In the genomic region with DNA sequence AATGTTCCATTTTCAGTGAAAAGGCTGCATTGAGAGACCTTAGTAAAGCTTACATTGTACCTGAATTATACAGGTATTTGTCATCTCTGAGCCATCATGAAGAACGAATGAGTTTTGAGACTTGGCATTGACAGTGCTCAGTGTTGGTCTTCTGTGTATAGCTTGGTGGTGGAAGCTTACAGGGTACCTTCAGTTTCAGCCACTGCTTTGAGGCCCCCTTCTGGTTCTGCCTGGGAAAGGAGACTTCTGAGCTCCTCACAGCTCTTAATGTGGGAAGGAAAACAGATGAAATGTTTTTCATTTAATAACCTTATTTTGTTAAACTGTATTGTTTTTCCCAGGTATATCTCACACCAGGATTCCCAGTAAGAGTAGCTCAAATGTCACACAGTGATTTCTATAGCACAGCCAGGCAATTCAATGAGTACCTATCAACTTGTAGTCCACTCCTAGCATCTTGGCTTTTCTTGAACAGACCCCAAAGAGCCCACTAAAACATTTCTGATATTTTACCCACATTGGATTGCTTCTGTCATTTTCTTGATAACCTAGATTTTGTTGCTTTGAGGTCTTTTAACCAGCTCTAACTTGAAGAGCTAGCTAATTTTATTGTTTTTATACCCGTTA, we compare ENCODE assay signal across 2 cellular contexts.
TF ChIP-seq lines count a peak whose summit lies in the region.

No MANE protein-coding gene starts in this region.

TF ChIP-seq in HCT116, 20 proteins besides CTCF, POLR2A, EP300 and RAD21 (continued from another document):
- TF ChIP-seq YY1 (IDR thresholded peaks at IDR 0.05; ENCODE audit: extremely low read depth, insufficient replicate concordance, low read depth, low read length): peak; percentile 13
- no peak for TF ChIP-seq POLR2AphosphoS5 (IDR thresholded peaks at IDR 0.05; ENCODE audit: low read depth, low read length)
- TF ChIP-seq SP1 (IDR thresholded peaks at IDR 0.05; ENCODE audit: low read depth): no peak
- TF ChIP-seq, protein P1, sequence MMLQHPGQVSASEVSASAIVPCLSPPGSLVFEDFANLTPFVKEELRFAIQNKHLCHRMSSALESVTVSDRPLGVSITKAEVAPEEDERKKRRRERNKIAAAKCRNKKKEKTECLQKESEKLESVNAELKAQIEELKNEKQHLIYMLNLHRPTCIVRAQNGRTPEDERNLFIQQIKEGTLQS (IDR thresholded peaks at IDR 0.05): no peak
- no peak for TF ChIP-seq ZNF274 (IDR thresholded peaks at IDR 0.05; ENCODE audit: low read depth, low read length)
- TF ChIP-seq, protein P2, sequence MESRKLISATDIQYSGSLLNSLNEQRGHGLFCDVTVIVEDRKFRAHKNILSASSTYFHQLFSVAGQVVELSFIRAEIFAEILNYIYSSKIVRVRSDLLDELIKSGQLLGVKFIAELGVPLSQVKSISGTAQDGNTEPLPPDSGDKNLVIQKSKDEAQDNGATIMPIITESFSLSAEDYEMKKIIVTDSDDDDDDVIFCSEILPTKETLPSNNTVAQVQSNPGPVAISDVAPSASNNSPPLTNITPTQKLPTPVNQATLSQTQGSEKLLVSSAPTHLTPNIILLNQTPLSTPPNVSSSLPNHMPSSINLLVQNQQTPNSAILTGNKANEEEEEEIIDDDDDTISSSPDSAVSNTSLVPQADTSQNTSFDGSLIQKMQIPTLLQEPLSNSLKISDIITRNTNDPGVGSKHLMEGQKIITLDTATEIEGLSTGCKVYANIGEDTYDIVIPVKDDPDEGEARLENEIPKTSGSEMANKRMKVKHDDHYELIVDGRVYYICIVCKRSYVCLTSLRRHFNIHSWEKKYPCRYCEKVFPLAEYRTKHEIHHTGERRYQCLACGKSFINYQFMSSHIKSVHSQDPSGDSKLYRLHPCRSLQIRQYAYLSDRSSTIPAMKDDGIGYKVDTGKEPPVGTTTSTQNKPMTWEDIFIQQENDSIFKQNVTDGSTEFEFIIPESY (IDR thresholded peaks at IDR 0.05; ENCODE audit: extremely low read depth, insufficient replicate concordance, low read length): no peak
- no peak for TF ChIP-seq JUND (IDR thresholded peaks at IDR 0.05)

TF ChIP-seq in WTC11, 78 proteins besides CTCF, POLR2A, EP300 and RAD21:
- TF ChIP-seq, protein P3, sequence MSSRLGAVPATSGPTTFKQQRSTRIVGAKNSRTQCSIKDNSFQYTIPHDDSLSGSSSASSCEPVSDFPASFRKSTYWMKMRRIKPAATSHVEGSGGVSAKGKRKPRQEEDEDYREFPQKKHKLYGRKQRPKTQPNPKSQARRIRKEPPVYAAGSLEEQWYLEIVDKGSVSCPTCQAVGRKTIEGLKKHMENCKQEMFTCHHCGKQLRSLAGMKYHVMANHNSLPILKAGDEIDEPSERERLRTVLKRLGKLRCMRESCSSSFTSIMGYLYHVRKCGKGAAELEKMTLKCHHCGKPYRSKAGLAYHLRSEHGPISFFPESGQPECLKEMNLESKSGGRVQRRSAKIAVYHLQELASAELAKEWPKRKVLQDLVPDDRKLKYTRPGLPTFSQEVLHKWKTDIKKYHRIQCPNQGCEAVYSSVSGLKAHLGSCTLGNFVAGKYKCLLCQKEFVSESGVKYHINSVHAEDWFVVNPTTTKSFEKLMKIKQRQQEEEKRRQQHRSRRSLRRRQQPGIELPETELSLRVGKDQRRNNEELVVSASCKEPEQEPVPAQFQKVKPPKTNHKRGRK (CRISPR knock-in tag; IDR thresholded peaks at IDR 0.05; ENCODE audit: borderline replicate concordance): no peak
- TF ChIP-seq, protein P4, sequence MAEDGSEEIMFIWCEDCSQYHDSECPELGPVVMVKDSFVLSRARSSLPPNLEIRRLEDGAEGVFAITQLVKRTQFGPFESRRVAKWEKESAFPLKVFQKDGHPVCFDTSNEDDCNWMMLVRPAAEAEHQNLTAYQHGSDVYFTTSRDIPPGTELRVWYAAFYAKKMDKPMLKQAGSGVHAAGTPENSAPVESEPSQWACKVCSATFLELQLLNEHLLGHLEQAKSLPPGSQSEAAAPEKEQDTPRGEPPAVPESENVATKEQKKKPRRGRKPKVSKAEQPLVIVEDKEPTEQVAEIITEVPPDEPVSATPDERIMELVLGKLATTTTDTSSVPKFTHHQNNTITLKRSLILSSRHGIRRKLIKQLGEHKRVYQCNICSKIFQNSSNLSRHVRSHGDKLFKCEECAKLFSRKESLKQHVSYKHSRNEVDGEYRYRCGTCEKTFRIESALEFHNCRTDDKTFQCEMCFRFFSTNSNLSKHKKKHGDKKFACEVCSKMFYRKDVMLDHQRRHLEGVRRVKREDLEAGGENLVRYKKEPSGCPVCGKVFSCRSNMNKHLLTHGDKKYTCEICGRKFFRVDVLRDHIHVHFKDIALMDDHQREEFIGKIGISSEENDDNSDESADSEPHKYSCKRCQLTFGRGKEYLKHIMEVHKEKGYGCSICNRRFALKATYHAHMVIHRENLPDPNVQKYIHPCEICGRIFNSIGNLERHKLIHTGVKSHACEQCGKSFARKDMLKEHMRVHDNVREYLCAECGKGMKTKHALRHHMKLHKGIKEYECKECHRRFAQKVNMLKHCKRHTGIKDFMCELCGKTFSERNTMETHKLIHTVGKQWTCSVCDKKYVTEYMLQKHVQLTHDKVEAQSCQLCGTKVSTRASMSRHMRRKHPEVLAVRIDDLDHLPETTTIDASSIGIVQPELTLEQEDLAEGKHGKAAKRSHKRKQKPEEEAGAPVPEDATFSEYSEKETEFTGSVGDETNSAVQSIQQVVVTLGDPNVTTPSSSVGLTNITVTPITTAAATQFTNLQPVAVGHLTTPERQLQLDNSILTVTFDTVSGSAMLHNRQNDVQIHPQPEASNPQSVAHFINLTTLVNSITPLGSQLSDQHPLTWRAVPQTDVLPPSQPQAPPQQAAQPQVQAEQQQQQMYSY (CRISPR knock-in tag; IDR thresholded peaks at IDR 0.05): no peak
- TF ChIP-seq ZBTB21 (CRISPR knock-in tag; IDR thresholded peaks at IDR 0.05; ENCODE audit: borderline replicate concordance) (no peak), JAZF1 (CRISPR knock-in tag; IDR thresholded peaks at IDR 0.05) (no peak), FOXK1 (CRISPR knock-in tag; IDR thresholded peaks at IDR 0.05) (no peak), HMGA2 (CRISPR knock-in tag; IDR thresholded peaks at IDR 0.05) (no peak), RELA (CRISPR knock-in tag; IDR thresholded peaks at IDR 0.05; ENCODE audit: borderline replicate concordance) (no peak), GRHL2 (CRISPR knock-in tag; IDR thresholded peaks at IDR 0.05; ENCODE audit: insufficient replicate concordance, severe bottlenecking) (no peak), SOX15 (CRISPR knock-in tag; IDR thresholded peaks at IDR 0.05) (no peak), ZNF317 (CRISPR knock-in tag; IDR thresholded peaks at IDR 0.05; ENCODE audit: borderline replicate concordance, low read depth) (no peak), ELF4 (CRISPR knock-in tag; IDR thresholded peaks at IDR 0.05; ENCODE audit: low read depth) (no peak), SP1 (CRISPR knock-in tag; conservative IDR thresholded peaks at IDR 0.05) (no peak), CBFB (CRISPR knock-in tag; IDR thresholded peaks at IDR 0.05; ENCODE audit: low read depth) (no peak), TCF7 (CRISPR knock-in tag; IDR thresholded peaks at IDR 0.05; ENCODE audit: low read depth) (no peak)
- TF ChIP-seq, protein P5, sequence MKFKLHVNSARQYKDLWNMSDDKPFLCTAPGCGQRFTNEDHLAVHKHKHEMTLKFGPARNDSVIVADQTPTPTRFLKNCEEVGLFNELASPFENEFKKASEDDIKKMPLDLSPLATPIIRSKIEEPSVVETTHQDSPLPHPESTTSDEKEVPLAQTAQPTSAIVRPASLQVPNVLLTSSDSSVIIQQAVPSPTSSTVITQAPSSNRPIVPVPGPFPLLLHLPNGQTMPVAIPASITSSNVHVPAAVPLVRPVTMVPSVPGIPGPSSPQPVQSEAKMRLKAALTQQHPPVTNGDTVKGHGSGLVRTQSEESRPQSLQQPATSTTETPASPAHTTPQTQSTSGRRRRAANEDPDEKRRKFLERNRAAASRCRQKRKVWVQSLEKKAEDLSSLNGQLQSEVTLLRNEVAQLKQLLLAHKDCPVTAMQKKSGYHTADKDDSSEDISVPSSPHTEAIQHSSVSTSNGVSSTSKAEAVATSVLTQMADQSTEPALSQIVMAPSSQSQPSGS (CRISPR knock-in tag; IDR thresholded peaks at IDR 0.05; ENCODE audit: borderline replicate concordance, low read depth): no peak
- TF ChIP-seq, protein P6, sequence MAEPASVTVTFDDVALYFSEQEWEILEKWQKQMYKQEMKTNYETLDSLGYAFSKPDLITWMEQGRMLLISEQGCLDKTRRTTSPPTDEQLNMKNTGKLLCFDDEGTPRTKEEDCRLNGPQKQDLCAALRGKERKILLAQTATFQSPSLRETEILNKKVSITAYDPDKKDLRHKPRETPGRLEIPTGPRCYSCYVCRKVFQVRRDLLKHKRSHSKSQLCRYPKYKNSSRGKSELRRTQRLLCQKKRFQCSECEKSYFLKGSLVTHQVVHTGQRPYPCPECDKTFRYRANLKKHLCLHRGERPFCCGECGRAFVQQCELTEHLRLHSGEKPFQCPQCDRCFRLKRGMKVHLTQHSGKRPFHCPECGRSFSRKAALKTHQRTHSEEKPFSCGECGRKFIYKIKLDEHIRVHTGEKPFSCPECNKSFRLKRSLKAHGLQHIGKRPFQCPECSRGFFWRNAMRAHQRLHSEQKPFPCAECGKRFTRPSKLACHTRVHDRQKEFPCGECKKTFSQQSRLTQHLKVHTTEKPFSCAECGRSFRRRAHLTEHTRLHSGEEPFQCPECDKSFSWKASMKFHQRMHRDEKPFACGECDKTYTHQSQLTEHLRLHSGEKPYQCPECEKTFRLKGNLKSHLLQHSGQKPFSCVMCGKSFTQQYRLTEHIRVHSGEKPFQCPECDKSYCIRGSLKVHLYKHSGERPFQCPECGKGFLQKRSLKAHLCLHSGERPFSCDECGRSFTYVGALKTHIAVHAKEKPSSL (CRISPR knock-in tag; conservative IDR thresholded peaks at IDR 0.05): no peak
- TF ChIP-seq, protein P7, sequence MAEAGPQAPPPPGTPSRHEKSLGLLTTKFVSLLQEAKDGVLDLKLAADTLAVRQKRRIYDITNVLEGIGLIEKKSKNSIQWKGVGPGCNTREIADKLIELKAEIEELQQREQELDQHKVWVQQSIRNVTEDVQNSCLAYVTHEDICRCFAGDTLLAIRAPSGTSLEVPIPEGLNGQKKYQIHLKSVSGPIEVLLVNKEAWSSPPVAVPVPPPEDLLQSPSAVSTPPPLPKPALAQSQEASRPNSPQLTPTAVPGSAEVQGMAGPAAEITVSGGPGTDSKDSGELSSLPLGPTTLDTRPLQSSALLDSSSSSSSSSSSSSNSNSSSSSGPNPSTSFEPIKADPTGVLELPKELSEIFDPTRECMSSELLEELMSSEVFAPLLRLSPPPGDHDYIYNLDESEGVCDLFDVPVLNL (CRISPR knock-in tag; IDR thresholded peaks at IDR 0.05; ENCODE audit: borderline replicate concordance, low read depth): no peak
- TF ChIP-seq, protein P8, sequence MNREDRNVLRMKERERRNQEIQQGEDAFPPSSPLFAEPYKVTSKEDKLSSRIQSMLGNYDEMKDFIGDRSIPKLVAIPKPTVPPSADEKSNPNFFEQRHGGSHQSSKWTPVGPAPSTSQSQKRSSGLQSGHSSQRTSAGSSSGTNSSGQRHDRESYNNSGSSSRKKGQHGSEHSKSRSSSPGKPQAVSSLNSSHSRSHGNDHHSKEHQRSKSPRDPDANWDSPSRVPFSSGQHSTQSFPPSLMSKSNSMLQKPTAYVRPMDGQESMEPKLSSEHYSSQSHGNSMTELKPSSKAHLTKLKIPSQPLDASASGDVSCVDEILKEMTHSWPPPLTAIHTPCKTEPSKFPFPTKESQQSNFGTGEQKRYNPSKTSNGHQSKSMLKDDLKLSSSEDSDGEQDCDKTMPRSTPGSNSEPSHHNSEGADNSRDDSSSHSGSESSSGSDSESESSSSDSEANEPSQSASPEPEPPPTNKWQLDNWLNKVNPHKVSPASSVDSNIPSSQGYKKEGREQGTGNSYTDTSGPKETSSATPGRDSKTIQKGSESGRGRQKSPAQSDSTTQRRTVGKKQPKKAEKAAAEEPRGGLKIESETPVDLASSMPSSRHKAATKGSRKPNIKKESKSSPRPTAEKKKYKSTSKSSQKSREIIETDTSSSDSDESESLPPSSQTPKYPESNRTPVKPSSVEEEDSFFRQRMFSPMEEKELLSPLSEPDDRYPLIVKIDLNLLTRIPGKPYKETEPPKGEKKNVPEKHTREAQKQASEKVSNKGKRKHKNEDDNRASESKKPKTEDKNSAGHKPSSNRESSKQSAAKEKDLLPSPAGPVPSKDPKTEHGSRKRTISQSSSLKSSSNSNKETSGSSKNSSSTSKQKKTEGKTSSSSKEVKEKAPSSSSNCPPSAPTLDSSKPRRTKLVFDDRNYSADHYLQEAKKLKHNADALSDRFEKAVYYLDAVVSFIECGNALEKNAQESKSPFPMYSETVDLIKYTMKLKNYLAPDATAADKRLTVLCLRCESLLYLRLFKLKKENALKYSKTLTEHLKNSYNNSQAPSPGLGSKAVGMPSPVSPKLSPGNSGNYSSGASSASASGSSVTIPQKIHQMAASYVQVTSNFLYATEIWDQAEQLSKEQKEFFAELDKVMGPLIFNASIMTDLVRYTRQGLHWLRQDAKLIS (CRISPR knock-in tag; IDR thresholded peaks at IDR 0.05; ENCODE audit: borderline replicate concordance): no peak
TF ChIP-seq in WTC11: peak in this region for 0.
